Comparison of ENCODE assay signal across 24 cellular contexts in the genomic region with DNA sequence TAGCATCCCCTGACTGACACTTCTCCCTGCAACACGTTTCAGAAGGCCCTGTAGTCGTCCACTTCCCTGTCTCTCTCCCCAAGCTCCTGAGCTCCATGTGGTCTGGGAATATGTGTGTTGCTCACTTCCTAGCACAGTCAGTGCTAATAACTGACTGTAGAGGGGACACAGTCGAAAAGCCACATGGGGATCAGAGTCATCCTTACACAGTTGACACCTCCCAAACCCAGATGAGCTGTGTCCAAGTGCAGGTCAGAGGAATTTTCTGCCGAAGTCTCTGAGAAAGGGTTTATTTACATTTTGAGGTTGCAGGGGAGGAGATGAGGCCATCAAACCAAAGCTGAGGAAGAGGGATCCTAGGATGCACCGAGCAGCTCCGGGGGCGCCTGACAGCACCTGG. TPM values are rescaled to one million over a fixed set of nuclear protein-coding genes. Genes with fewer than 3 reads are reported as not detected.
A peak's percentile ranks its signal among the peaks of the same experiment; 100 is the strongest.
DNase-seq lines count a peak whose midpoint lies in the region; ATAC-seq and TF ChIP-seq lines count a peak whose summit lies in the region.
"Had no signal": no experiment of that assay in that cellular context is flagged by ENCODE, and none has a peak within 500 bp of the region (broad histone marks: within the 10 kb centered on the region; RNA-seq: fewer than 3 reads in every experiment).

No MANE protein-coding gene starts in this region.

- no peak overlapping the region for H3K27ac Mint-ChIP-seq in activated naive CD4-positive, alpha-beta T cell treated with anti-CD3 and anti-CD28 coated beads, Interleukin-2, amount 50 U/mL, for 72 hours
- H3K27ac Mint-ChIP-seq: CD4-positive, alpha-beta T cell had no signal

- no peaks in the 10 kb centered on the region for H3K27me3 ChIP-seq in right cardiac atrium (ENCODE audit: control insufficient read depth, insufficient read depth)

- intact Hi-C loops in Right ventricle myocardium inferior (cut with DNase I) = no loop called here
- intact Hi-C loops in right cardiac atrium (cut with DNase I) = loop anchor here in 1 of 4 donors (10.0 kb wide), 1 partner anchor 169 kb away; no protein-coding TSS in a partner anchor

- ATAC-seq in Right ventricle myocardium inferior (no peak), right cardiac atrium (no peak), GM18519 (IDR thresholded peaks at IDR 0.05; ENCODE audit: low FRiP score, unreplicated experiment) (no peak)
- no peak for ATAC-seq in activated naive CD4-positive, alpha-beta T cell treated with anti-CD3 and anti-CD28 coated beads, Interleukin-2, amount 50 U/mL, for 72 hours

- no peaks in the 10 kb centered on the region for H3K9me3 Mint-ChIP-seq in activated naive CD4-positive, alpha-beta T cell treated with anti-CD3 and anti-CD28 coated beads, Interleukin-2, amount 50 U/mL, for 72 hours
- H3K9me3 Mint-ChIP-seq: CD4-positive, alpha-beta T cell had no signal

- peaks cover 2% of the 10 kb centered on the region for H3K4me1 ChIP-seq in right cardiac atrium (ENCODE audit: control insufficient read depth, insufficient read depth, low read length)
- H3K4me1 ChIP-seq in urinary bladder (ENCODE audit: insufficient read depth) = peaks cover 1% of the 10 kb centered on the region
- H3K4me1 ChIP-seq: BLaER1 had no signal

- H3K4me3 ChIP-seq in right cardiac atrium (ENCODE audit: low read length) = no peak overlapping the region
- H3K4me3 ChIP-seq in fibroblast of mammary gland (ENCODE audit: control insufficient read depth, low read depth, low read length) = no peak overlapping the region
- no peak overlapping the region for H3K4me3 ChIP-seq in urinary bladder (ENCODE audit: low read depth, low read length)
- H3K4me3 ChIP-seq: BLaER1, SK-N-MC had no signal

- 75% methylated on average over 7 of the region's 7 CpGs for WGBS in right cardiac atrium
- 52% methylated on average over 7 of the region's 7 CpGs for WGBS in urinary bladder

- TF ChIP-seq CTCF in fibroblast of mammary gland (conservative IDR thresholded peaks at IDR 0.05; ENCODE audit: control insufficient read depth, insufficient read depth, low read depth, low read length) = no peak

- no peaks in the 10 kb centered on the region for H3K9me3 ChIP-seq in right cardiac atrium (ENCODE audit: control insufficient read depth, low read length)
- H3K9me3 ChIP-seq: BLaER1 had no signal

- DNase-seq in Right ventricle myocardium inferior (ENCODE audit: missing footprints) = peak; percentile 32
- DNase-seq in right cardiac atrium = no peak
- peak; percentile 48 for DNase-seq in M059J (ENCODE audit: low read depth)
- peak; percentile 35 for DNase-seq in fibroblast of mammary gland (ENCODE audit: low read depth)
- DNase-seq in NCI-H524 (lab: John Stamatoyannopoulos, UW) = no peak
- no peak for DNase-seq in activated naive CD4-positive, alpha-beta T cell treated with anti-CD3 and anti-CD28 coated beads, Interleukin-2, amount 50 U/mL, for 72 hours (ENCODE audit: low spot score in 2 of 2)
- DNase-seq: CD4-positive, alpha-beta T cell; H7; KG1; NCI-H1092; NCI-H1417 treated with DMSO at 0.1 percent for 48 hours; NCI-H1694 treated with DMSO at 0.1 percent for 48 hours; NCI-H2081; NCI-H2227 treated with DMSO at 0.1 percent for 48 hours; NCI-H69; SIG-M5; SW 1271 had no signal

- H3K27ac ChIP-seq in right cardiac atrium (ENCODE audit: low read length) (no peak overlapping the region), urinary bladder (ENCODE audit: low read depth) (peak overlapping the region; percentile 25)
- H3K27ac ChIP-seq: 22Rv1, BLaER1, RWPE1 had no signal

- no peaks in the 10 kb centered on the region for H3K36me3 ChIP-seq in urinary bladder (ENCODE audit: insufficient read depth)
- H3K36me3 ChIP-seq: BLaER1 had no signal

- H3K36me3 Mint-ChIP-seq in activated naive CD4-positive, alpha-beta T cell treated with anti-CD3 and anti-CD28 coated beads, Interleukin-2, amount 50 U/mL, for 72 hours = no peaks in the 10 kb centered on the region

RNA-seq across cellular contexts. Expression of gene ADAM33, which starts 3.5 kb away (rescaled TPM):
- total RNA-seq in Right ventricle myocardium inferior (13.4 TPM), right cardiac atrium (10 to 100 TPM; 11.5 to 23.7 (median 12.1) TPM), urinary bladder (88.2 TPM)
- polyA plus RNA-seq in right cardiac atrium (30.5 TPM), urinary bladder (111 TPM)
- total RNA-seq in M059J (2014; rRNA removed; shearing (Covaris generic)) = 0.15 and 0.25 TPM in 2 replicates
- not detected for total RNA-seq in activated naive CD4-positive, alpha-beta T cell treated with anti-CD3 and anti-CD28 coated beads, Interleukin-2, amount 50 U/mL, for 72 hours
- total RNA-seq: CD4-positive, alpha-beta T cell had no signal

RNA-seq across cellular contexts. Expression of gene GFRA4, which starts 22.1 kb away (rescaled TPM):
- not detected for total RNA-seq in Right ventricle myocardium inferior
- not detected for total RNA-seq in right cardiac atrium
- polyA plus RNA-seq in right cardiac atrium = not detected
- not detected in 2 replicates for total RNA-seq in M059J (2014; rRNA removed; shearing (Covaris generic))
- not detected for total RNA-seq in urinary bladder
- not detected for polyA plus RNA-seq in urinary bladder
- total RNA-seq in activated naive CD4-positive, alpha-beta T cell treated with anti-CD3 and anti-CD28 coated beads, Interleukin-2, amount 50 U/mL, for 72 hours = not detected
- total RNA-seq: CD4-positive, alpha-beta T cell; H7; NCI-H460 had no signal

RNA-seq across cellular contexts. Expression of gene SIGLEC1, which starts 27.1 kb away (rescaled TPM):
- total RNA-seq in Right ventricle myocardium inferior (9.5 TPM), right cardiac atrium (10 to 100 TPM in 1 of 4 donors, 1 to 10 TPM in 3; 6.7 to 12.3 (median 8.8) TPM), urinary bladder (3.2 TPM)
- polyA plus RNA-seq in right cardiac atrium (4.2 TPM), urinary bladder (7.6 TPM)
- not detected in 2 replicates for total RNA-seq in M059J (2014; rRNA removed; shearing (Covaris generic))
- total RNA-seq in activated naive CD4-positive, alpha-beta T cell treated with anti-CD3 and anti-CD28 coated beads, Interleukin-2, amount 50 U/mL, for 72 hours = under 1 TPM in 1 of 2 donors, not detected in 1; 0.14 TPM
- total RNA-seq: H7, NCI-H460 had no signal

RNA-seq across cellular contexts. Expression of gene HSPA12B, which starts 47.1 kb away (rescaled TPM):
- total RNA-seq in Right ventricle myocardium inferior (17.5 TPM), right cardiac atrium (10 to 100 TPM in 1 of 4 donors, 1 to 10 TPM in 3; 6.1 to 13.0 (median 7.1) TPM), urinary bladder (10.7 TPM)
- polyA plus RNA-seq in right cardiac atrium (8.9 TPM), urinary bladder (11.8 TPM)
- total RNA-seq in M059J (2014; rRNA removed; shearing (Covaris generic)) = 0.05 TPM in 1 of 2 replicates, not detected in the other
- total RNA-seq in activated naive CD4-positive, alpha-beta T cell treated with anti-CD3 and anti-CD28 coated beads, Interleukin-2, amount 50 U/mL, for 72 hours = not detected
- total RNA-seq: NCI-H460 had no signal

Comparison
In these comparisons a context has a peak if more than half of its experiments do, and no peak if none do; other contexts are left out.
1. DNase-seq: peak in Right ventricle myocardium inferior (single experiment), M059J (single experiment) and fibroblast of mammary gland (single experiment); none in right cardiac atrium (0 of 3), NCI-H524 (0 of 2) and activated naive CD4-positive, alpha-beta T cell treated with anti-CD3 and anti-CD28 coated beads, Interleukin-2, amount 50 U/mL, for 72 hours (0 of 2).
2. RNA of gene ADAM33, which starts 3.5 kb away (total RNA-seq): 88.2 TPM in urinary bladder (single experiment), 13.4 TPM in Right ventricle myocardium inferior (single experiment) and 11.5 to 23.7 TPM in right cardiac atrium; 0.15 to 0.25 TPM in M059J and not detected in activated naive CD4-positive, alpha-beta T cell treated with anti-CD3 and anti-CD28 coated beads, Interleukin-2, amount 50 U/mL, for 72 hours; every median in the first group is over 10 times any median in the second.